In genomic region chr2:42132966-42133641, GRCh38 we compare ENCODE assay signal across 8 cellular contexts. TPM values are rescaled to one million over a fixed set of nuclear protein-coding genes. Genes with fewer than 3 reads are reported as not detected.
DNase-seq lines count a peak whose midpoint lies in the region; ATAC-seq and TF ChIP-seq lines count a peak whose summit lies in the region.

No MANE protein-coding gene starts in this region.

- peaks cover 59% of the 10 kb centered on the region for H3K4me1 ChIP-seq in HUES6 (ENCODE audit: control insufficient read depth, insufficient read depth, low read length)

- peak overlapping the region; percentile 4 for H3K9ac ChIP-seq in HUES6 (ENCODE audit: low read length)

- peak overlapping the region; percentile 16; the same call in 1 of the 2 replicates for H3K27ac ChIP-seq in HUES6 (ENCODE audit: low read depth, low read length)

- H3K9me3 ChIP-seq in HUES6 (ENCODE audit: control insufficient read depth, insufficient read depth, low read depth, low read length) = no peaks in the 10 kb centered on the region

- no peaks in the 10 kb centered on the region for H3K27me3 ChIP-seq in HUES6 (ENCODE audit: control insufficient read depth, insufficient read depth, low read length)

- TF ChIP-seq CTCF in fibroblast of the aortic adventitia (IDR thresholded peaks at IDR 0.05; ENCODE audit: insufficient read depth, low read length) = no peak

- H3K4me3 ChIP-seq in HUES6 (ENCODE audit: low read depth, low read length) (peak overlapping the region; percentile 9; the same call in 1 of the 2 replicates), fibroblast of the aortic adventitia (ENCODE audit: low read depth, low read length) (peak overlapping the region; percentile 52)

- no peaks in the 10 kb centered on the region for H3K36me3 ChIP-seq in HUES6 (ENCODE audit: control insufficient read depth, insufficient read depth, low read length)

- peak; percentile 63 for ATAC-seq in GM21526 (IDR thresholded peaks at IDR 0.05; ENCODE audit: low FRiP score, unreplicated experiment)

- DNase-seq in DMS 273 treated with DMSO at 0.1 percent for 48 hours (lab: John Stamatoyannopoulos, UW) (peak; percentile 85), RPMI8226 (peak; percentile 72), fibroblast of the aortic adventitia (ENCODE audit: low read depth) (peak; percentile 98), non-pigmented ciliary epithelial cell (ENCODE audit: low read depth) (peak; percentile 93), stromal cell of bone marrow (ENCODE audit: low read depth) (peak; percentile 93)
- peak; percentile 79 for DNase-seq in activated T-helper 9 cell treated with anti-CD3 and anti-CD28 coated beads, Interleukin-2, amount 50 U/mL, for 16 hours (ENCODE audit: low read depth)

RNA-seq across cellular contexts. Expression of gene EML4, which starts 36.0 kb away (rescaled TPM):
- 49.9 and 50.9 TPM in 2 replicates for total RNA-seq in fibroblast of the aortic adventitia (ENCODE audit: low replicate concordance)

Comparison
In these comparisons a context has a peak if more than half of its experiments do, and no peak if none do; other contexts are left out.
1. Peak in every context shown above with its lines: DNase-seq, ATAC-seq, H3K4me3 ChIP-seq and H3K27ac ChIP-seq.